Comparison of ENCODE assay signal across 16 cellular contexts in genomic region chr12:21539797-21540196, GRCh38. TPM values are rescaled to one million over a fixed set of nuclear protein-coding genes. Genes with fewer than 3 reads are reported as not detected.
A peak's percentile ranks its signal among the peaks of the same experiment; 100 is the strongest.
DNase-seq lines count a peak whose midpoint lies in the region; ATAC-seq lines count a peak whose summit lies in the region.
"Had no signal": no experiment of that assay in that cellular context is flagged by ENCODE, and none has a peak within 500 bp of the region (broad histone marks: within the 10 kb centered on the region; RNA-seq: fewer than 3 reads in every experiment).

No MANE protein-coding gene starts in this region.

- peak; percentile 54 for ATAC-seq in activated naive CD8-positive, alpha-beta T cell treated with anti-CD3 and anti-CD28 coated beads, Interleukin-2, amount 50 U/mL, for 24 hours
- ATAC-seq in HG03432 (IDR thresholded peaks at IDR 0.05; ENCODE audit: unreplicated experiment) (peak; percentile 57), GM19351 (IDR thresholded peaks at IDR 0.05; ENCODE audit: unreplicated experiment) (no peak)
- ATAC-seq: HCT116 had no signal

- no peak for DNase-seq in activated naive CD8-positive, alpha-beta T cell treated with anti-CD3 and anti-CD28 coated beads, Interleukin-2, amount 50 U/mL, for 24 hours
- DNase-seq in activated naive CD8-positive, alpha-beta T cell treated with anti-CD3 and anti-CD28 coated beads for 36 hours = no peak
- DNase-seq in NCI-H774 (lab: John Stamatoyannopoulos, UW) = peak; percentile 56
- no peak for DNase-seq in stimulated activated CD8-positive, alpha-beta memory T cell treated with anti-CD3 and anti-CD28 coated beads, Interleukin-4, amount 100 ng/mL, for 48 hours
- DNase-seq in activated CD4-positive, alpha-beta T cell treated with anti-CD3 and anti-CD28 coated beads, Interleukin-2, amount 50 U/mL, for 48 hours = no peak
- DNase-seq: activated CD4-positive, alpha-beta T cell treated with anti-CD3 and anti-CD28 coated beads, Interleukin-2, amount 10 ng/mL, durations not matched to agents 7 days and 5 days; activated CD8-positive, alpha-beta memory T cell treated with anti-CD3 and anti-CD28 coated beads, Interleukin-2, amount 50 U/mL, for 4 hours; GF-D8; NCI-H1436; SJCRH30; testis had no signal

- peaks cover 2% of the 10 kb centered on the region for H3K27me3 Mint-ChIP-seq in activated naive CD8-positive, alpha-beta T cell treated with anti-CD3 and anti-CD28 coated beads, Interleukin-2, amount 50 U/mL, for 24 hours
- peaks cover under 1% of the 10 kb centered on the region for H3K27me3 Mint-ChIP-seq in activated naive CD8-positive, alpha-beta T cell treated with anti-CD3 and anti-CD28 coated beads for 36 hours

- H3K27ac Mint-ChIP-seq in activated naive CD8-positive, alpha-beta T cell treated with anti-CD3 and anti-CD28 coated beads, Interleukin-2, amount 50 U/mL, for 24 hours = no peak overlapping the region
- no peak overlapping the region for H3K27ac Mint-ChIP-seq in activated naive CD8-positive, alpha-beta T cell treated with anti-CD3 and anti-CD28 coated beads for 36 hours
- H3K27ac Mint-ChIP-seq: activated CD4-positive, alpha-beta T cell treated with anti-CD3 and anti-CD28 coated beads, Interleukin-2, amount 10 ng/mL, durations not matched to agents 7 days and 5 days; CD14-positive monocyte; memory B cell had no signal

- no peaks in the 10 kb centered on the region for H3K9me3 Mint-ChIP-seq in activated naive CD8-positive, alpha-beta T cell treated with anti-CD3 and anti-CD28 coated beads, Interleukin-2, amount 50 U/mL, for 24 hours
- H3K9me3 Mint-ChIP-seq in activated naive CD8-positive, alpha-beta T cell treated with anti-CD3 and anti-CD28 coated beads for 36 hours = no peaks in the 10 kb centered on the region
- H3K9me3 Mint-ChIP-seq: activated CD4-positive, alpha-beta T cell treated with anti-CD3 and anti-CD28 coated beads, Interleukin-2, amount 10 ng/mL, durations not matched to agents 7 days and 5 days; CD14-positive monocyte; memory B cell had no signal

- H3K4me1 Mint-ChIP-seq in activated naive CD8-positive, alpha-beta T cell treated with anti-CD3 and anti-CD28 coated beads, Interleukin-2, amount 50 U/mL, for 24 hours = no peaks in the 10 kb centered on the region
- no peaks in the 10 kb centered on the region for H3K4me1 Mint-ChIP-seq in activated naive CD8-positive, alpha-beta T cell treated with anti-CD3 and anti-CD28 coated beads for 36 hours
- H3K4me1 Mint-ChIP-seq: activated CD4-positive, alpha-beta T cell treated with anti-CD3 and anti-CD28 coated beads, Interleukin-2, amount 10 ng/mL, durations not matched to agents 7 days and 5 days; CD14-positive monocyte; memory B cell had no signal

- no peaks in the 10 kb centered on the region for H3K36me3 Mint-ChIP-seq in activated naive CD8-positive, alpha-beta T cell treated with anti-CD3 and anti-CD28 coated beads, Interleukin-2, amount 50 U/mL, for 24 hours (ENCODE audit: low read depth)
- H3K36me3 Mint-ChIP-seq in activated naive CD8-positive, alpha-beta T cell treated with anti-CD3 and anti-CD28 coated beads for 36 hours = no peaks in the 10 kb centered on the region
- H3K36me3 Mint-ChIP-seq: CD14-positive monocyte, memory B cell had no signal

- no peak overlapping the region for H3K4me3 Mint-ChIP-seq in activated naive CD8-positive, alpha-beta T cell treated with anti-CD3 and anti-CD28 coated beads, Interleukin-2, amount 50 U/mL, for 24 hours
- no peak overlapping the region for H3K4me3 Mint-ChIP-seq in activated naive CD8-positive, alpha-beta T cell treated with anti-CD3 and anti-CD28 coated beads for 36 hours
- H3K4me3 Mint-ChIP-seq: activated CD4-positive, alpha-beta T cell treated with anti-CD3 and anti-CD28 coated beads, Interleukin-2, amount 10 ng/mL, durations not matched to agents 7 days and 5 days; CD14-positive monocyte; memory B cell had no signal

RNA-seq across cellular contexts. Expression of gene SPX, which starts 13.7 kb away (rescaled TPM):
- under 1 TPM; 0.31 to 0.42 TPM for total RNA-seq in activated naive CD8-positive, alpha-beta T cell treated with anti-CD3 and anti-CD28 coated beads for 36 hours

RNA-seq across cellular contexts. Expression of gene GOLT1B, which starts 38.2 kb away (rescaled TPM):
- 10 to 100 TPM; 34.1 to 35.4 TPM for total RNA-seq in activated naive CD8-positive, alpha-beta T cell treated with anti-CD3 and anti-CD28 coated beads for 36 hours

RNA-seq across cellular contexts. Expression of gene RECQL, which starts 38.4 kb away (rescaled TPM):
- 10 to 100 TPM; 83.4 to 90.7 TPM for total RNA-seq in activated naive CD8-positive, alpha-beta T cell treated with anti-CD3 and anti-CD28 coated beads for 36 hours
